15 cellular contexts compared by ENCODE assay signal in the genomic region with DNA sequence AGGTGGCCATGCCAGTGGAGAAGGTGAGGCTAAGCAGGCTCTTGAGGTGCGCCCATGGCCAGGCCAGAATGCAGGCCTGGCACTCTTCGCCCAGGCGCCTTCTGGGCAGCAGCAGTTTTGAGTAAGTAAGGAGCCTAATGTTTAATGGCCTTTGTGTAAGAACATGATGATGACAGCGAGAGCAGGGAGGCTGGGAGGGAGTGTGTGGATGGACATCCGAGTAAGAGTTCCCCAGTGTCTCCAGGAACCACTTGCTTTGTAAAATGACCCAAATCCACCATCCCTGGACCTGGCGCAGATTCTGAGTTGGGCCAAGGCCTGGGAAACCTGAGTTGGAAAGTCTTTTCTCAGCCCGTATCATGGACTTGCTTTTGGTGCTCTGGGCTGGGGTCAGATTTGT. TPM values are rescaled to one million over a fixed set of nuclear protein-coding genes. Genes with fewer than 3 reads are reported as not detected.
A peak's percentile ranks its signal among the peaks of the same experiment; 100 is the strongest.
DNase-seq lines count a peak whose midpoint lies in the region; ATAC-seq and FAIRE-seq lines count a peak whose summit lies in the region.
"Had no signal": no experiment of that assay in that cellular context is flagged by ENCODE, and none has a peak within 500 bp of the region (broad histone marks: within the 10 kb centered on the region; RNA-seq: fewer than 3 reads in every experiment).

No MANE protein-coding gene starts in this region.

- peak overlapping the region; percentile 47 for H3K4me3 Mint-ChIP-seq in activated T-cell treated with anti-CD3 and anti-CD28 coated beads, Interleukin-2, amount 50 U/mL, for 24 hours
- H3K4me3 Mint-ChIP-seq in activated CD8-positive, alpha-beta T cell treated with anti-CD3 and anti-CD28 coated beads, Interleukin-2, amount 10 ng/mL, durations not matched to agents 7 days and 5 days = peak overlapping the region; percentile 59
- H3K4me3 Mint-ChIP-seq in immature natural killer cell = peak overlapping the region in 4 of 5 donors; percentile 38 to 82 (median 73)

- no peaks in the 10 kb centered on the region for H3K9me3 Mint-ChIP-seq in activated T-cell treated with anti-CD3 and anti-CD28 coated beads, Interleukin-2, amount 50 U/mL, for 24 hours
- no peaks in the 10 kb centered on the region for H3K9me3 Mint-ChIP-seq in activated CD8-positive, alpha-beta T cell treated with anti-CD3 and anti-CD28 coated beads, Interleukin-2, amount 10 ng/mL, durations not matched to agents 7 days and 5 days (ENCODE audit: insufficient read depth)
- H3K9me3 Mint-ChIP-seq in immature natural killer cell = no peaks in the 10 kb centered on the region

- no peaks in the 10 kb centered on the region for H3K9me3 ChIP-seq in thymus (ENCODE audit: control insufficient read depth)
- H3K9me3 ChIP-seq: SJSA1, testis had no signal

- DNase-seq in activated T-cell treated with anti-CD3 and anti-CD28 coated beads, Interleukin-2, amount 50 U/mL, for 24 hours = no peak
- DNase-seq in activated T-cell treated with anti-CD3 and anti-CD28 coated beads, Interleukin-2, amount 50 U/mL, for 48 hours = no peak
- DNase-seq in activated CD8-positive, alpha-beta T cell treated with anti-CD3 and anti-CD28 coated beads, Interleukin-2, amount 10 ng/mL, durations not matched to agents 7 days and 5 days = no peak
- DNase-seq in immature natural killer cell (no peak), NOMO-1 (lab: John Stamatoyannopoulos, UW; ENCODE audit: unreplicated experiment in 2 of 2) (no peak), HTR-8/SVneo (ENCODE audit: insufficient read length, low spot score) (no peak), D341Med (ENCODE audit: low spot score) (no peak)
- DNase-seq: amygdala, hypothalamus, mesendoderm, NCI-H1436, testis had no signal

- H3K27me3 ChIP-seq in thymus (ENCODE audit: control insufficient read depth, insufficient read depth) = no peaks in the 10 kb centered on the region
- H3K27me3 ChIP-seq: SJSA1, testis had no signal

- no peaks in the 10 kb centered on the region for H3K27me3 Mint-ChIP-seq in activated T-cell treated with anti-CD3 and anti-CD28 coated beads, Interleukin-2, amount 50 U/mL, for 24 hours
- no peaks in the 10 kb centered on the region for H3K27me3 Mint-ChIP-seq in activated CD8-positive, alpha-beta T cell treated with anti-CD3 and anti-CD28 coated beads, Interleukin-2, amount 10 ng/mL, durations not matched to agents 7 days and 5 days (ENCODE audit: low read depth)
- H3K27me3 Mint-ChIP-seq in immature natural killer cell (ENCODE audit: low read depth in 3 of 3) = peaks cover 38 to 69% (median 42%) of the 10 kb centered on the region in 3 donors
- H3K27me3 Mint-ChIP-seq: progenitor cell of endocrine pancreas had no signal

- 99% methylated on average over 7 of the region's 7 CpGs for WGBS in thymus

- POLR2A ChIA-PET in activated CD8-positive, alpha-beta T cell treated with anti-CD3 and anti-CD28 coated beads, Interleukin-2, amount 10 ng/mL, durations not matched to agents 7 days and 5 days (lab: Charles Lee) = interaction anchor here (1.0 to 1.1 kb wide), 4 partner anchors 11 to 138 kb away, joined by 3 to 5 read pairs (median 4); partner anchors contain the start of gene KLF13

- peaks cover 96% of the 10 kb centered on the region for H3K4me1 ChIP-seq in thymus (ENCODE audit: control insufficient read depth, insufficient read depth, low read length)

- no peak for FAIRE-seq in HTR-8/SVneo (lab: Jason Lieb, UNC)

- no peak for ATAC-seq in activated CD8-positive, alpha-beta T cell treated with anti-CD3 and anti-CD28 coated beads, Interleukin-2, amount 10 ng/mL, durations not matched to agents 7 days and 5 days

- H3K4me3 ChIP-seq in thymus (ENCODE audit: low read length) = no peak overlapping the region
- H3K4me3 ChIP-seq: SJSA1, testis had no signal

- H3K36me3 ChIP-seq in thymus (ENCODE audit: control insufficient read depth, insufficient read depth) = peaks cover 62% of the 10 kb centered on the region

- H3K27ac ChIP-seq in thymus (ENCODE audit: low read depth) = peak overlapping the region; percentile 84
- H3K27ac ChIP-seq: SJSA1 had no signal

- peak overlapping the region; percentile 98 for H3K27ac Mint-ChIP-seq in activated T-cell treated with anti-CD3 and anti-CD28 coated beads, Interleukin-2, amount 50 U/mL, for 24 hours
- H3K27ac Mint-ChIP-seq in activated CD8-positive, alpha-beta T cell treated with anti-CD3 and anti-CD28 coated beads, Interleukin-2, amount 10 ng/mL, durations not matched to agents 7 days and 5 days = peak overlapping the region; percentile 97
- H3K27ac Mint-ChIP-seq in immature natural killer cell = peak overlapping the region; percentile 92 to 99 (median 96)
- H3K27ac Mint-ChIP-seq: progenitor cell of endocrine pancreas had no signal

- H3K36me3 Mint-ChIP-seq in activated T-cell treated with anti-CD3 and anti-CD28 coated beads, Interleukin-2, amount 50 U/mL, for 24 hours (ENCODE audit: low read depth) = peaks cover 84% of the 10 kb centered on the region
- H3K36me3 Mint-ChIP-seq in activated CD8-positive, alpha-beta T cell treated with anti-CD3 and anti-CD28 coated beads, Interleukin-2, amount 10 ng/mL, durations not matched to agents 7 days and 5 days (ENCODE audit: low read depth) = peaks cover 88% of the 10 kb centered on the region
- H3K36me3 Mint-ChIP-seq in immature natural killer cell = peaks cover 0 to 11% (median 3%) of the 10 kb centered on the region in 3 donors

- H3K4me1 Mint-ChIP-seq in activated T-cell treated with anti-CD3 and anti-CD28 coated beads, Interleukin-2, amount 50 U/mL, for 24 hours (ENCODE audit: low read depth) = peaks cover 98% of the 10 kb centered on the region
- peaks cover 98% of the 10 kb centered on the region for H3K4me1 Mint-ChIP-seq in activated CD8-positive, alpha-beta T cell treated with anti-CD3 and anti-CD28 coated beads, Interleukin-2, amount 10 ng/mL, durations not matched to agents 7 days and 5 days (ENCODE audit: low read depth)
- peaks cover 97 to 100% of the 10 kb centered on the region in 2 donors for H3K4me1 Mint-ChIP-seq in immature natural killer cell

- CTCF ChIA-PET in activated CD8-positive, alpha-beta T cell treated with anti-CD3 and anti-CD28 coated beads, Interleukin-2, amount 10 ng/mL, durations not matched to agents 7 days and 5 days (lab: Charles Lee) = interaction anchor here (1.1 to 15.0 kb wide), 2 partner anchors 13 to 84 kb away, joined by 4 to 211 read pairs; no protein-coding TSS in a partner anchor

RNA-seq across cellular contexts. Expression of gene KLF13, which starts 24.1 kb away (rescaled TPM):
- 100 to 1,000 TPM; 214 to 215 TPM for total RNA-seq in activated CD8-positive, alpha-beta T cell treated with anti-CD3 and anti-CD28 coated beads, Interleukin-2, amount 10 ng/mL, durations not matched to agents 7 days and 5 days
- polyA plus RNA-seq in immature natural killer cell (10 to 100 TPM; 24.7 to 89.9 (median 47.2) TPM), thymus (107 TPM)
